ENCODE assay signal across 9 cellular contexts in genomic region chr16:69917739-69918138, GRCh38. TPM values are rescaled to one million over a fixed set of nuclear protein-coding genes. Genes with fewer than 3 reads are reported as not detected.
DNase-seq lines count a peak whose midpoint lies in the region; ATAC-seq and TF ChIP-seq lines count a peak whose summit lies in the region.
"Had no signal": no experiment of that assay in that cellular context is flagged by ENCODE, and none has a peak within 500 bp of the region (broad histone marks: within the 10 kb centered on the region; RNA-seq: fewer than 3 reads in every experiment).

No MANE protein-coding gene starts in this region.

- DNase-seq in GM04503 (ENCODE audit: low read depth), result peak; percentile 84
- peak in 1 of 2 donors; percentile 91 for DNase-seq in ascending aorta (ENCODE audit: low spot score in 2 of 2)
- no peak for DNase-seq in left ventricle myocardium inferior
- peak; percentile 95 for DNase-seq in skeletal muscle cell (ENCODE audit: low read depth)
- no peak for DNase-seq in activated T-cell treated with anti-CD3 and anti-CD28 coated beads, Interleukin-2, amount 50 U/mL, for 1 hour
- DNase-seq: T-helper 9 cell had no signal

- H3K27me3 ChIP-seq in ascending aorta (no peaks in the 10 kb centered on the region), left ventricle myocardium inferior (ENCODE audit: low read depth) (no peaks in the 10 kb centered on the region)

- TF ChIP-seq CTCF in ascending aorta (IDR thresholded peaks at IDR 0.05), result no peak
- no peak for TF ChIP-seq CTCF in left ventricle myocardium inferior (IDR thresholded peaks at IDR 0.05; ENCODE audit: borderline replicate concordance)

- intact Hi-C loops in ascending aorta (cut with DNase I) (loop anchor here (2.0 to 5.0 kb wide), 4 partner anchors 27 to 69 kb away; no protein-coding TSS in a partner anchor), left ventricle myocardium inferior (cut with micrococcal nuclease) (no loop called here)

- H3K36me3 ChIP-seq in ascending aorta (no peaks in the 10 kb centered on the region), left ventricle myocardium inferior (no peaks in the 10 kb centered on the region)

- H3K4me3 ChIP-seq in ascending aorta (peak overlapping the region; percentile 37 to 52), left ventricle myocardium inferior (no peak overlapping the region), skeletal muscle cell (ENCODE audit: low read depth, low read length) (peak overlapping the region; percentile 34)

- ATAC-seq in GM21528 (IDR thresholded peaks at IDR 0.05; ENCODE audit: low FRiP score, unreplicated experiment) (no peak), HG02571 (IDR thresholded peaks at IDR 0.05; ENCODE audit: unreplicated experiment) (no peak), GM21526 (IDR thresholded peaks at IDR 0.05; ENCODE audit: low FRiP score, unreplicated experiment) (no peak)

- H3K27ac ChIP-seq in ascending aorta (peak overlapping the region; percentile 96 to 97), left ventricle myocardium inferior (replicated peaks) (peak overlapping the region; percentile 11)

- H3K9me3 ChIP-seq in ascending aorta, result no peaks in the 10 kb centered on the region
- H3K9me3 ChIP-seq in left ventricle myocardium inferior (replicated peaks), result no peaks in the 10 kb centered on the region

- H3K4me1 ChIP-seq in ascending aorta, result peaks cover 20 to 56% of the 10 kb centered on the region in 2 donors
- peaks cover 23% of the 10 kb centered on the region for H3K4me1 ChIP-seq in left ventricle myocardium inferior

RNA-seq across cellular contexts. Expression of gene CLEC18A, which starts 33.4 kb away (rescaled TPM):
- total RNA-seq in ascending aorta (25.2 TPM), left ventricle myocardium inferior (0.22 TPM)

Comparison
In these comparisons a context has a peak if more than half of its experiments do, and no peak if none do; other contexts are left out.
1. DNase-seq: peak in GM04503 (single experiment) and skeletal muscle cell (single experiment); none in left ventricle myocardium inferior (single experiment) and activated T-cell treated with anti-CD3 and anti-CD28 coated beads, Interleukin-2, amount 50 U/mL, for 1 hour (single experiment).
2. RNA of gene CLEC18A, which starts 33.4 kb away (total RNA-seq): 25.2 TPM in ascending aorta (single experiment); 0.22 TPM in left ventricle myocardium inferior (single experiment); every median in the first group is over 10 times any median in the second.